Comparison of ENCODE assay signal across 10 cellular contexts in genomic region chr7:23020742-23021401, GRCh38. TPM values are rescaled to one million over a fixed set of nuclear protein-coding genes. Genes with fewer than 3 reads are reported as not detected.
DNase-seq lines count a peak whose midpoint lies in the region; ATAC-seq, FAIRE-seq and TF ChIP-seq lines count a peak whose summit lies in the region.
"Had no signal": no experiment of that assay in that cellular context is flagged by ENCODE, and none has a peak within 500 bp of the region (broad histone marks: within the 10 kb centered on the region; RNA-seq: fewer than 3 reads in every experiment).

No MANE protein-coding gene starts in this region.

- no peak for FAIRE-seq in GM12892 (lab: Jason Lieb, UNC)

- H3K27ac ChIP-seq in RWPE2 (ENCODE audit: poor library complexity, severe bottlenecking), result peak overlapping the region; percentile 83
- H3K27ac ChIP-seq: neutrophil had no signal

- peak; percentile 84 for ATAC-seq in RWPE2 (ENCODE audit: low read depth)
- ATAC-seq in sciatic nerve, result peak; percentile 77
- no peak for ATAC-seq in GM21423 (IDR thresholded peaks at IDR 0.05; ENCODE audit: unreplicated experiment)

- H3K4me3 ChIP-seq in RWPE2 (ENCODE audit: severe bottlenecking), result no peak overlapping the region

- H3K27me3 ChIP-seq in RWPE2 (ENCODE audit: insufficient read depth, poor library complexity, severe bottlenecking), result no peaks in the 10 kb centered on the region

- peaks cover 3% of the 10 kb centered on the region for H3K9me3 ChIP-seq in RWPE2 (ENCODE audit: severe bottlenecking)
- H3K9me3 ChIP-seq: neutrophil had no signal

- H3K4me1 ChIP-seq in RWPE2 (ENCODE audit: insufficient read depth, poor library complexity, severe bottlenecking), result peaks cover 34% of the 10 kb centered on the region

- H3K36me3 ChIP-seq in RWPE2 (ENCODE audit: low read depth), result no peaks in the 10 kb centered on the region
- H3K36me3 ChIP-seq: neutrophil had no signal

- no peak for TF ChIP-seq POLR2A in GM12892 (IDR thresholded peaks at IDR 0.05; ENCODE audit: low read depth, low read length)

- intact Hi-C loops in sciatic nerve (cut with DNase I), result no loop called here

- no peak for TF ChIP-seq CTCF in RWPE2 (IDR thresholded peaks at IDR 0.05; ENCODE audit: poor library complexity, severe bottlenecking)

- DNase-seq in GM04503 (ENCODE audit: low read depth) (peak; percentile 90), RWPE2 (ENCODE audit: low spot score) (no peak), dermis blood vessel endothelial cell (peak; percentile 61), sciatic nerve (ENCODE audit: low spot score) (no peak), RPMI8226 (no peak), NK-92 (lab: John Stamatoyannopoulos, UW; ENCODE audit: unreplicated experiment) (no peak), GM12892 (ENCODE audit: insufficient read length) (no peak)
- DNase-seq: NCI-H2171 treated with DMSO at 0.1 percent for 48 hours had no signal

RNA-seq across cellular contexts. Expression of gene HYCC1, which starts 6.9 kb away (rescaled TPM):
- total RNA-seq in dermis blood vessel endothelial cell (44.4 and 53.9 TPM in 2 replicates), sciatic nerve (60.0 TPM)
- 19.7 TPM for polyA plus RNA-seq in GM12892 (2012; ENCODE audit: missing spikeins)

Comparison
In these comparisons a context has a peak if more than half of its experiments do, and no peak if none do; other contexts are left out.
1. DNase-seq: peak in GM04503 (single experiment) and dermis blood vessel endothelial cell (single experiment); none in RWPE2 (single experiment), sciatic nerve (single experiment), RPMI8226 (single experiment), NK-92 (single experiment) and GM12892 (single experiment).